In the genomic region with DNA sequence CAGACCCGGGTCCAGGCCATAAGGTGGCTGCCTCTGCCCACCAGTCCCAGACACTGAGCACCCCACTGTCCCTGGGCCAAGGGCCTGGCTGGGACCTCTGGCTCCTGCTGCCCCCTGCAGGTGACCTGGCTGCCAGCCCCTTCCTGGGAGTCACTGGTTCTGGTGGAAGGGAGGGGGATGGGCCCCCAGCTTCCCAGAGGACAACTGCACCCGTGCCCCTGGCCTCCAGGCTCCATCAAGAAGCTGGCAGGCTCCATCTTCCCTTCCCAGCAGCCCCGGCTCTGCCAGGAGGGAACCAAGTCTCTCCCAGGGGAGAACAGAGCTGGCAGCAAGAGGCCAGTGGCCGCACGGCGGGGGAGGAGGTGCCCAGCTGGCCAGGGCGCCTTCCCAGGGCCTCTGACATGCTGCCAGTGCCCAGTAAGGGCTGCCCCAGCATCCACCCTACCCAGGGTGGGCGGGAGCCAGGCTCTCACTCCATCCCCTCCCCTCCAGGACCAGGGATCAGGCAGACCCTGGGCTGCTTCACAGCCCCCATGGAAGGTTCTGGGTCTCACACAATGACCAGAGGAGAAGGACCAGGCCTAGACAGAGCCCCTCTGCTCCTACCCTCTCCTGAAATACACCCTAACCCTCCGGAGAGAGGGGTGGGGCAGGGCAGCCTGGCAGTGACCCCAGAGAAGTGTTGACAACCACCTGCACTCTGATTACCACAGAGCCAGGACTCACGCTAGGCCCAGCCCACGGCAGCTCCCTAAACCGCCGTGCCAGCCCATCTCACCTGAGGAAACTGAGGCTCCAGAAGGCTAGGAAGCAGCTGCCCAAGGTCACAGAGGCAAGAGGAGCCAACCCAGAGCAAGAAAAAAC, we compare ENCODE assay signal across 1 cellular context.
TF ChIP-seq lines count a peak whose summit lies in the region.

No MANE protein-coding gene starts in this region.

TF ChIP-seq in GM12878, 131 proteins besides CTCF, POLR2A, EP300 and RAD21:
- TF ChIP-seq GATAD2B (conservative IDR thresholded peaks at IDR 0.05; ENCODE audit: low read depth) (0 out of 2 replicates have a peak, but pooled peaks have one; percentile 27), SMC3 (IDR thresholded peaks at IDR 0.05; ENCODE audit: borderline replicate concordance, low read length) (peak; percentile 30; the same call in 1 of the 2 replicates), CREB1 (IDR thresholded peaks at IDR 0.05; ENCODE audit: low read depth) (no peak), NR2F1 (conservative IDR thresholded peaks at IDR 0.05) (peak; percentile 41; the same call in 1 of the 2 replicates)
